Comparison of ENCODE assay signal across 28 cellular contexts in the genomic region with DNA sequence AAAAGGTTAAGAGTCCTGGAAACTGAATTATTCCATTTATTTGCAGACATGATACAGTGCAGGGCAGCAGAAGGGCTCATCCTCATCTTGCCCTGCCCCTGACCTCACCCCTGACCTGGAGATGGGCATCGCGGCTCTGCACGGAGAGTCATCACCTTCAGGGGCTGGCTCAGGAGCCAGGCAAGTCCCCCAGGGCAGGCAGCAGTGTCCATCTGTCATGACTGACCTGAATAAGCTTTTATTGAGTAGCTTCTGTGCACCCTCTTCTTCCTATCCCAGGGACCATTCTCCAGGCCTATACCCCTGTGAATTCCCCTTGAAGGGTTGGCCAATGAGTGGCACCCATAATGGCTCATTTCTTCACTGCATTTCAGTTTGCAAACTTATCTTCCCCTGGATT.
"Had no signal": no experiment of that assay in that cellular context is flagged by ENCODE, and none has a peak within 500 bp of the region (broad histone marks: within the 10 kb centered on the region; RNA-seq: fewer than 3 reads in every experiment).

No MANE protein-coding gene starts in this region.

- H3K9me3 ChIP-seq: adrenal gland, body of pancreas, heart left ventricle had no signal

- H3K27ac Mint-ChIP-seq: activated CD8-positive, alpha-beta T cell treated with anti-CD3 and anti-CD28 coated beads for 36 hours; activated naive CD4-positive, alpha-beta T cell treated with anti-CD3 and anti-CD28 coated beads for 36 hours; activated naive CD4-positive, alpha-beta T cell treated with anti-CD3 and anti-CD28 coated beads, Interleukin-2, amount 50 U/mL, for 24 hours; activated naive CD8-positive, alpha-beta T cell treated with anti-CD3 and anti-CD28 coated beads for 36 hours; activated naive CD8-positive, alpha-beta T cell treated with anti-CD3 and anti-CD28 coated beads, Interleukin-2, amount 50 U/mL, for 24 hours; activated T-helper 1 cell treated with anti-CD3 and anti-CD28 coated beads, Interleukin-12 subunit alpha, Interleukin-12 subunit beta, Interleukin-2, Interleukin-4 antibody, amounts not matched to agents 30 ng/mL and 10 ng/mL and 1 ng/mL, durations not matched to agents 14 hours and 24 hours and 36 hours; activated T-helper 2 cell treated with anti-CD3 and anti-CD28 coated beads, Interferon-gamma antibody, Interleukin-2, Interleukin-4, amounts not matched to agents 10 μg/mL and 5 μg/mL and 100 μg/mL, durations not matched to agents 14 hours and 24 hours and 36 hours; WTC11 had no signal

- H3K4me3 ChIP-seq: adrenal gland, body of pancreas, heart left ventricle had no signal

- H3K27me3 ChIP-seq: adrenal gland, body of pancreas, heart left ventricle had no signal

- H3K9me3 Mint-ChIP-seq: activated naive CD4-positive, alpha-beta T cell treated with anti-CD3 and anti-CD28 coated beads, Interleukin-2, amount 50 U/mL, for 24 hours; activated naive CD8-positive, alpha-beta T cell treated with anti-CD3 and anti-CD28 coated beads, Interleukin-2, amount 50 U/mL, for 24 hours; activated T-helper 1 cell treated with anti-CD3 and anti-CD28 coated beads, Interleukin-12 subunit alpha, Interleukin-12 subunit beta, Interleukin-2, Interleukin-4 antibody, amounts not matched to agents 30 ng/mL and 10 ng/mL and 1 ng/mL, durations not matched to agents 14 hours and 24 hours and 36 hours; activated T-helper 2 cell treated with anti-CD3 and anti-CD28 coated beads, Interferon-gamma antibody, Interleukin-2, Interleukin-4, amounts not matched to agents 10 μg/mL and 5 μg/mL and 100 μg/mL, durations not matched to agents 14 hours and 24 hours and 36 hours had no signal

- H3K27me3 Mint-ChIP-seq: activated naive CD4-positive, alpha-beta T cell treated with anti-CD3 and anti-CD28 coated beads, Interleukin-2, amount 50 U/mL, for 24 hours; activated naive CD8-positive, alpha-beta T cell treated with anti-CD3 and anti-CD28 coated beads for 36 hours had no signal

- H3K36me3 Mint-ChIP-seq: activated naive CD4-positive, alpha-beta T cell treated with anti-CD3 and anti-CD28 coated beads, Interleukin-2, amount 50 U/mL, for 24 hours; activated naive CD8-positive, alpha-beta T cell treated with anti-CD3 and anti-CD28 coated beads for 36 hours; WTC11 had no signal

- H3K4me1 ChIP-seq: adrenal gland, body of pancreas, heart left ventricle had no signal

- ATAC-seq: activated CD4-positive, CD25-positive, alpha-beta regulatory T cell treated with anti-CD3 and anti-CD28 coated beads, Interleukin-2, amount 50 U/mL, for 24 hours; activated CD8-positive, alpha-beta T cell treated with anti-CD3 and anti-CD28 coated beads for 36 hours; activated naive CD8-positive, alpha-beta T cell treated with anti-CD3 and anti-CD28 coated beads, Interleukin-2, amount 50 U/mL, for 24 hours; body of pancreas; heart left ventricle; WTC11 had no signal

- DNase-seq: activated CD4-positive, alpha-beta T cell treated with anti-CD3 and anti-CD28 coated beads for 48 hours; activated CD4-positive, alpha-beta T cell treated with anti-CD3 and anti-CD28 coated beads, Interleukin-2, amount 50 U/mL, for 1 hour; activated CD4-positive, alpha-beta T cell treated with anti-CD3 and anti-CD28 coated beads, Interleukin-2, amount 50 U/mL, for 48 hours; activated CD8-positive, alpha-beta T cell treated with anti-CD3 and anti-CD28 coated beads for 36 hours; activated effector memory CD4-positive, alpha-beta T cell treated with anti-CD3 and anti-CD28 coated beads, Interleukin-2, amount 50 U/mL, for 16 hours; activated naive CD4-positive, alpha-beta T cell treated with anti-CD3 and anti-CD28 coated beads for 36 hours; activated naive CD8-positive, alpha-beta T cell treated with anti-CD3 and anti-CD28 coated beads for 36 hours; activated naive CD8-positive, alpha-beta T cell treated with anti-CD3 and anti-CD28 coated beads, Interleukin-2, amount 50 U/mL, for 24 hours; activated T-cell treated with anti-CD3 and anti-CD28 coated beads, Interleukin-2, amount 50 U/mL, for 1 hour; activated T-cell treated with anti-CD3 and anti-CD28 coated beads, Interleukin-2, amount 50 U/mL, for 48 hours; amygdala; aorta; body of pancreas; caudate nucleus; cortex of kidney; dermis blood vessel endothelial cell; effector CD8-positive, alpha-beta T cell; foreskin fibroblast; heart left ventricle; T-helper 2 cell had no signal

- H3K4me3 Mint-ChIP-seq: activated CD8-positive, alpha-beta T cell treated with anti-CD3 and anti-CD28 coated beads for 36 hours; activated naive CD4-positive, alpha-beta T cell treated with anti-CD3 and anti-CD28 coated beads for 36 hours; activated naive CD4-positive, alpha-beta T cell treated with anti-CD3 and anti-CD28 coated beads, Interleukin-2, amount 50 U/mL, for 24 hours; activated naive CD8-positive, alpha-beta T cell treated with anti-CD3 and anti-CD28 coated beads for 36 hours; activated naive CD8-positive, alpha-beta T cell treated with anti-CD3 and anti-CD28 coated beads, Interleukin-2, amount 50 U/mL, for 24 hours; activated T-helper 1 cell treated with anti-CD3 and anti-CD28 coated beads, Interleukin-12 subunit alpha, Interleukin-12 subunit beta, Interleukin-2, Interleukin-4 antibody, amounts not matched to agents 30 ng/mL and 10 ng/mL and 1 ng/mL, durations not matched to agents 14 hours and 24 hours and 36 hours; WTC11 had no signal

- H3K27ac ChIP-seq: adrenal gland, body of pancreas, epithelial cell of prostate, heart left ventricle, VCaP had no signal

- H3K4me1 Mint-ChIP-seq: activated naive CD4-positive, alpha-beta T cell treated with anti-CD3 and anti-CD28 coated beads, Interleukin-2, amount 50 U/mL, for 24 hours; activated naive CD8-positive, alpha-beta T cell treated with anti-CD3 and anti-CD28 coated beads for 36 hours; activated naive CD8-positive, alpha-beta T cell treated with anti-CD3 and anti-CD28 coated beads, Interleukin-2, amount 50 U/mL, for 24 hours had no signal

- H3K36me3 ChIP-seq: adrenal gland, heart left ventricle had no signal
